1 cellular context compared by ENCODE assay signal in the genomic region with DNA sequence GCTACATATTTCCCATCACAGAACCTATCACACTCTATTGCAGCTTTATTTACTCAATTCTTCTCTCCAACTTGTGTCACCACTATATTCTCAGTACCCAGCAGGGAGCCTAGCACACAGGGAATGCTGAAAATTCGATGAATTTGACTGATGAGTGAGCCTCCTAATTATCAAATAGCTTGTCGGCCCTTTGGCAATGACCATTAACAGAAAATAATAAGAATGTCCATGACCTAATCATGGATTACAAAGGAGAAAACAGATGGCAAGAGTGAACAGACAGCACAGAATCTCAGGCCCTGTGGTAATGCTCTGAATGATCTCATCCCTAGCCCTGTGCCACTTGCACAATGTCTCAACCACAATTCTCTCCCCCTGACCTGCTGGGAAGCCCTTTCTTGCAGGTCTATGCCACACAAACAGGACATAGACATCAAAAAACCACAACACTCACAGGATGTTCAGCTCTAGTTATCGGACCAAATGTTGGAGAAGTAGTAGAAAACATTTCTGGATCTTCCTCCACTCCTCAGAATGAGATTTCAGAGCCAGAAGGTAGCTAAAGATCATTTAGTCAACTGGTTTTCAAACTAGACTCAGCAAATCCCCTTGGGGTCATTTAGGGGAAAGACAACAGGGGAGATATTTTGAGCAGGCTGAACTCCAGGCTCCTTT.
TF ChIP-seq lines count a peak whose summit lies in the region.

No MANE protein-coding gene starts in this region.

TF ChIP-seq in IMR-90, 13 proteins besides CTCF, POLR2A, EP300 and RAD21 (continued from another document):
- no peak for TF ChIP-seq RFX5 (IDR thresholded peaks at IDR 0.05; ENCODE audit: low read depth, low read length)
- TF ChIP-seq CEBPB (IDR thresholded peaks at IDR 0.05; ENCODE audit: low read depth, low read length): peak; percentile 100
- TF ChIP-seq BHLHE40 (IDR thresholded peaks at IDR 0.05; ENCODE audit: low read depth, low read length): peak; percentile 78
- TF ChIP-seq MXI1 (IDR thresholded peaks at IDR 0.05; ENCODE audit: borderline replicate concordance, low read depth, low read length): no peak
- TF ChIP-seq, protein P1, sequence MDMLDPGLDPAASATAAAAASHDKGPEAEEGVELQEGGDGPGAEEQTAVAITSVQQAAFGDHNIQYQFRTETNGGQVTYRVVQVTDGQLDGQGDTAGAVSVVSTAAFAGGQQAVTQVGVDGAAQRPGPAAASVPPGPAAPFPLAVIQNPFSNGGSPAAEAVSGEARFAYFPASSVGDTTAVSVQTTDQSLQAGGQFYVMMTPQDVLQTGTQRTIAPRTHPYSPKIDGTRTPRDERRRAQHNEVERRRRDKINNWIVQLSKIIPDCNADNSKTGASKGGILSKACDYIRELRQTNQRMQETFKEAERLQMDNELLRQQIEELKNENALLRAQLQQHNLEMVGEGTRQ (IDR thresholded peaks at IDR 0.05; ENCODE audit: low read depth, low read length): no peak
- TF ChIP-seq, protein P2, sequence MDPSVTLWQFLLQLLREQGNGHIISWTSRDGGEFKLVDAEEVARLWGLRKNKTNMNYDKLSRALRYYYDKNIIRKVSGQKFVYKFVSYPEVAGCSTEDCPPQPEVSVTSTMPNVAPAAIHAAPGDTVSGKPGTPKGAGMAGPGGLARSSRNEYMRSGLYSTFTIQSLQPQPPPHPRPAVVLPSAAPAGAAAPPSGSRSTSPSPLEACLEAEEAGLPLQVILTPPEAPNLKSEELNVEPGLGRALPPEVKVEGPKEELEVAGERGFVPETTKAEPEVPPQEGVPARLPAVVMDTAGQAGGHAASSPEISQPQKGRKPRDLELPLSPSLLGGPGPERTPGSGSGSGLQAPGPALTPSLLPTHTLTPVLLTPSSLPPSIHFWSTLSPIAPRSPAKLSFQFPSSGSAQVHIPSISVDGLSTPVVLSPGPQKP (IDR thresholded peaks at IDR 0.05; ENCODE audit: borderline replicate concordance, low read depth, low read length): no peak
- TF ChIP-seq MAFK (IDR thresholded peaks at IDR 0.05; ENCODE audit: low read depth, low read length): 0 out of 2 replicates have a peak, but pooled peaks have one; percentile 9
